8 cellular contexts compared by ENCODE assay signal in genomic region chr5:161546463-161547301, GRCh38. TPM values are rescaled to one million over a fixed set of nuclear protein-coding genes. Genes with fewer than 3 reads are reported as not detected.
DNase-seq lines count a peak whose midpoint lies in the region; ATAC-seq and TF ChIP-seq lines count a peak whose summit lies in the region.

Gene GABRB2, minus strand, starts transcription at chr5:161546725. Its CDS starts 82 bp downstream, at chr5:161546643.

- H3K9me3 ChIP-seq in heart left ventricle (peaks cover 0 to 5% (median 0%) of the 10 kb centered on the region in 12 donors), ovary (no peaks in the 10 kb centered on the region)

- 1 to 3% (median 1%) methylated on average over 32 of the region's 32 CpGs for WGBS in heart left ventricle, 4 donors
- WGBS in ovary, 3 donors, result 0 to 1% (median 1%) methylated on average over 32 of the region's 32 CpGs

- H3K4me1 ChIP-seq in heart left ventricle, result peaks cover 0 to 29% (median 6%) of the 10 kb centered on the region in 12 donors
- peaks cover 1% of the 10 kb centered on the region for H3K4me1 ChIP-seq in ovary (ENCODE audit: insufficient read depth)

- DNase-seq in stimulated activated CD4-positive, alpha-beta T cell treated with anti-CD3 and anti-CD28 coated beads, Interleukin-12 subunit alpha, Interleukin-12 subunit beta, amount 100 ng/mL, for 4 hours, result peak; percentile 32
- no peak for DNase-seq in stimulated activated CD4-positive, alpha-beta T cell treated with anti-CD3 and anti-CD28 coated beads, Interleukin-2, amount 100 ng/mL, for 48 hours
- DNase-seq in NCI-H1694 treated with DMSO at 0.1 percent for 48 hours (lab: John Stamatoyannopoulos, UW) (peak; percentile 77), heart left ventricle (peak in 2 of 5 donors; percentile 34 to 69), ovary (peak in 2 of 5 donors; percentile 29 to 50), GDM1 (lab: John Stamatoyannopoulos, UW) (no peak)

- H3K36me3 ChIP-seq in heart left ventricle (no peaks in the 10 kb centered on the region), ovary (no peaks in the 10 kb centered on the region)

- no peak for TF ChIP-seq CTCF in heart left ventricle (IDR thresholded peaks at IDR 0.05)
- TF ChIP-seq CTCF in ovary (IDR thresholded peaks at IDR 0.05), result no peak

- peaks cover 3% of the 10 kb centered on the region for H3K9me3 Mint-ChIP-seq in activated naive CD8-positive, alpha-beta T cell (ENCODE audit: low read depth)

- H3K36me3 Mint-ChIP-seq in activated naive CD8-positive, alpha-beta T cell, result no peaks in the 10 kb centered on the region

- H3K27me3 ChIP-seq in heart left ventricle, result peaks cover 17 to 76% (median 38%) of the 10 kb centered on the region in 9 donors
- H3K27me3 ChIP-seq in ovary, result no peaks in the 10 kb centered on the region

- peaks cover 17% of the 10 kb centered on the region for H3K4me1 Mint-ChIP-seq in activated naive CD8-positive, alpha-beta T cell (ENCODE audit: low read depth)

- no peak for TF ChIP-seq EP300 in ovary (IDR thresholded peaks at IDR 0.05)

- intact Hi-C loops in heart left ventricle (cut with DNase I), result loop anchor here in 1 of 10 donors (5.0 kb wide), 1 partner anchor 1861 kb away; no protein-coding TSS in a partner anchor
- intact Hi-C loops in ovary (cut with DNase I), result no loop called here

- no peak within 1 kb of the TSS for H3K27ac Mint-ChIP-seq in activated naive CD8-positive, alpha-beta T cell

- ATAC-seq in HG02571 (IDR thresholded peaks at IDR 0.05; ENCODE audit: unreplicated experiment), result peak; percentile 66
- peak in 1 of 4 donors; percentile 48 for ATAC-seq in heart left ventricle

- H3K27ac ChIP-seq in heart left ventricle, result no peak within 1 kb of the TSS
- no peak within 1 kb of the TSS for H3K27ac ChIP-seq in ovary

- peak within 1 kb of the TSS; percentile 86 for H3K4me3 Mint-ChIP-seq in activated naive CD8-positive, alpha-beta T cell

- TF ChIP-seq POLR2A in heart left ventricle (IDR thresholded peaks at IDR 0.05) (no peak), ovary (IDR thresholded peaks at IDR 0.05) (no peak)

- peak within 1 kb of the TSS; percentile 7 to 57 (median 42) for H3K4me3 ChIP-seq in heart left ventricle
- H3K4me3 ChIP-seq in ovary, result peak within 1 kb of the TSS; percentile 22

- peaks cover 51% of the 10 kb centered on the region for H3K27me3 Mint-ChIP-seq in activated naive CD8-positive, alpha-beta T cell

RNA-seq across cellular contexts. Expression of gene GABRB2, which starts in this region (rescaled TPM):
- total RNA-seq in heart left ventricle (1 to 10 TPM in 1 of 9 donors, under 1 TPM in 2, not detected in 6; 0.15 to 3.8 (median 0.17) TPM), ovary (1 to 10 TPM in 1 of 7 donors, under 1 TPM in 5, not detected in 1; under 0.01 to 3.1 (median 0.31) TPM)
- polyA plus RNA-seq in heart left ventricle (under 1 TPM in 1 of 2 donors, not detected in 1; 0.04 TPM), ovary (under 1 TPM; 0.06 to 0.25 TPM)

Comparison
In these comparisons a context has a peak if more than half of its experiments do, and no peak if none do; other contexts are left out.
1. DNase-seq: peak in stimulated activated CD4-positive, alpha-beta T cell treated with anti-CD3 and anti-CD28 coated beads, Interleukin-12 subunit alpha, Interleukin-12 subunit beta, amount 100 ng/mL, for 4 hours (single experiment) and NCI-H1694 treated with DMSO at 0.1 percent for 48 hours (single experiment); none in stimulated activated CD4-positive, alpha-beta T cell treated with anti-CD3 and anti-CD28 coated beads, Interleukin-2, amount 100 ng/mL, for 48 hours (0 of 2) and GDM1 (single experiment).